ENCODE assay signal across 29 cellular contexts in the genomic region with DNA sequence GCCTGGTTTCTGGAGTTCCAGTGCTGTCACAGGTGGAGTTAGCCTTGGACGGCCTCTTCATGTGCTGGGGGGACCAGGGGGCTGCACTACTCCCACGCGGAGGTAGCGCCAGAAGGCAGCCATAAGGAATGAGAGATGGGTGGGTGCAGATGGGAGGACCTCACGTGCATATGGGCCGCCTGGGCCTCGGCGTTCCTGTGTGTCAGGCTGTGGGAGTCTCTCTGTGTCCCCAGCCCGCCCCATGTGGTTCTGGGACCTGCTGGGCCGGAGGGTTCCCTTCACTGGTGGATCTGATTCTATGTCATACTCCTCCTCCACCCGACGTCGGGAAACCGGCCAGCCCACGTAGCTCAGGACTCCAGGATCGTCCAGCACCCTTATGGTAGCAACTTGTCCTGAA.
"Had no signal": no experiment of that assay in that cellular context is flagged by ENCODE, and none has a peak within 500 bp of the region (broad histone marks: within the 10 kb centered on the region; RNA-seq: fewer than 3 reads in every experiment).

No MANE protein-coding gene starts in this region.

- H3K4me3 ChIP-seq: dorsolateral prefrontal cortex, esophagus muscularis mucosa, gastroesophageal sphincter, heart left ventricle, lung, neural progenitor cell, psoas muscle, skin epidermis, thyroid gland, uterus had no signal

- DNase-seq: cerebellar nuclear complex; effector CD4-positive, alpha-beta T cell; foreskin keratinocyte; heart left ventricle; hippocampal formation; kidney glomerular epithelial cell; left colon; left ventricle myocardium superior; mesenchymal stem cell; midbrain; naive thymus-derived CD4-positive, alpha-beta T cell; nucleus accumbens; psoas muscle; right cardiac atrium; stimulated activated CD4-positive, alpha-beta T cell treated with anti-CD3 and anti-CD28 coated beads, Interleukin-15, amount 100 ng/mL, for 24 hours; stimulated activated CD4-positive, alpha-beta T cell treated with anti-CD3 and anti-CD28 coated beads, Interleukin-2, amount 100 ng/mL, for 48 hours; stimulated activated CD8-positive, alpha-beta memory T cell treated with anti-CD3 and anti-CD28 coated beads, Interleukin-4, amount 100 ng/mL, for 48 hours; stimulated activated naive CD4-positive, alpha-beta T cell; stimulated activated naive CD8-positive, alpha-beta T cell treated with anti-CD3 and anti-CD28 coated beads, Interleukin-15, amount 100 ng/mL, for 72 hours; thyroid gland; uterus had no signal

- H3K36me3 Mint-ChIP-seq: naive thymus-derived CD4-positive, alpha-beta T cell; neural progenitor cell; type B pancreatic cell had no signal

- H3K9ac ChIP-seq: neural progenitor cell had no signal

- H3K4me1 Mint-ChIP-seq: naive thymus-derived CD4-positive, alpha-beta T cell; nephron; stimulated activated naive CD8-positive, alpha-beta T cell treated with anti-CD3 and anti-CD28 coated beads, Interleukin-15, amount 100 ng/mL, for 72 hours had no signal

- H3K4me1 ChIP-seq: esophagus muscularis mucosa, foreskin keratinocyte, gastroesophageal sphincter, heart left ventricle, neural progenitor cell, psoas muscle, thyroid gland, uterus had no signal

- H3K27ac Mint-ChIP-seq: naive thymus-derived CD4-positive, alpha-beta T cell; nephron; neural progenitor cell; stimulated activated naive CD8-positive, alpha-beta T cell treated with anti-CD3 and anti-CD28 coated beads, Interleukin-15, amount 100 ng/mL, for 72 hours; type B pancreatic cell had no signal

- H3K36me3 ChIP-seq: esophagus muscularis mucosa, gastroesophageal sphincter, heart left ventricle, neural progenitor cell, thyroid gland, uterus had no signal

- H3K27ac ChIP-seq: dorsolateral prefrontal cortex, esophagus muscularis mucosa, foreskin keratinocyte, gastroesophageal sphincter, heart left ventricle, neural progenitor cell, psoas muscle, skin epidermis, thyroid gland, uterus had no signal

- H3K4me3 Mint-ChIP-seq: naive thymus-derived CD4-positive, alpha-beta T cell; nephron; neural progenitor cell; stimulated activated naive CD8-positive, alpha-beta T cell treated with anti-CD3 and anti-CD28 coated beads, Interleukin-15, amount 100 ng/mL, for 72 hours; type B pancreatic cell had no signal

- H3K27me3 ChIP-seq: foreskin keratinocyte, neural progenitor cell, thyroid gland, uterus had no signal

- H3K9me3 Mint-ChIP-seq: nephron; neural progenitor cell; stimulated activated naive CD8-positive, alpha-beta T cell treated with anti-CD3 and anti-CD28 coated beads, Interleukin-15, amount 100 ng/mL, for 72 hours; type B pancreatic cell had no signal

- H3K4me2 ChIP-seq: neural progenitor cell had no signal

- H3K9me3 ChIP-seq: esophagus muscularis mucosa, gastroesophageal sphincter, heart left ventricle, psoas muscle, thyroid gland, uterus had no signal

- H2AFZ ChIP-seq: neural progenitor cell had no signal
